Comparison of ENCODE assay signal across 1 cellular context in the genomic region with DNA sequence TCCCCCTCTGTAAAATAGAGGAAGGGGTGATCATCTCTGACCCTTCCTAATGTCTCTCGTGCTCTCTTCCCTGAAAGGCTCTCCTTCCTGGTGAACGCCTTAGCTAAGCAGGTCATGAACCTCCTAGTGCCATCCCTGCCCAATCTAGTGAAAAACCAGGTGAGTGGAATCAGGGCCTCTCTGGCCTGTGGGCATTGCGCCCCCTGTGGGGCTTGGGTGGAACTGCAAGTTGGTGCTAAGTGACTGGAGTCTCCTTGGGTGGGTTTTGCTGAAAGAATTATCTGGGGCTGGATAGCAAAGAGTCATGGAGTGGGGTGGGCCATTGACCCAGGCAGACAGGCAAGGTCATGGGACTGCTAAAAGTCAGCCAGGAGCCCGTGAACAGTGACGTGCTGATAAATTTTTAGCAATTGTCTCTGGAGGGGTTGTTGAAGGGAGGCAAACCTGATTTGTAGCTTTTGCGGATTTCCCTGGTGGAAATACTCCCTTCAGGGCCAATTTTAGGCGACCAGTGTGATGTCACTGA.
TF ChIP-seq lines count a peak whose summit lies in the region.

No MANE protein-coding gene starts in this region.

TF ChIP-seq in GM12878, 131 proteins besides CTCF, POLR2A, EP300 and RAD21 (continued from another document):
- TF ChIP-seq, protein P1, sequence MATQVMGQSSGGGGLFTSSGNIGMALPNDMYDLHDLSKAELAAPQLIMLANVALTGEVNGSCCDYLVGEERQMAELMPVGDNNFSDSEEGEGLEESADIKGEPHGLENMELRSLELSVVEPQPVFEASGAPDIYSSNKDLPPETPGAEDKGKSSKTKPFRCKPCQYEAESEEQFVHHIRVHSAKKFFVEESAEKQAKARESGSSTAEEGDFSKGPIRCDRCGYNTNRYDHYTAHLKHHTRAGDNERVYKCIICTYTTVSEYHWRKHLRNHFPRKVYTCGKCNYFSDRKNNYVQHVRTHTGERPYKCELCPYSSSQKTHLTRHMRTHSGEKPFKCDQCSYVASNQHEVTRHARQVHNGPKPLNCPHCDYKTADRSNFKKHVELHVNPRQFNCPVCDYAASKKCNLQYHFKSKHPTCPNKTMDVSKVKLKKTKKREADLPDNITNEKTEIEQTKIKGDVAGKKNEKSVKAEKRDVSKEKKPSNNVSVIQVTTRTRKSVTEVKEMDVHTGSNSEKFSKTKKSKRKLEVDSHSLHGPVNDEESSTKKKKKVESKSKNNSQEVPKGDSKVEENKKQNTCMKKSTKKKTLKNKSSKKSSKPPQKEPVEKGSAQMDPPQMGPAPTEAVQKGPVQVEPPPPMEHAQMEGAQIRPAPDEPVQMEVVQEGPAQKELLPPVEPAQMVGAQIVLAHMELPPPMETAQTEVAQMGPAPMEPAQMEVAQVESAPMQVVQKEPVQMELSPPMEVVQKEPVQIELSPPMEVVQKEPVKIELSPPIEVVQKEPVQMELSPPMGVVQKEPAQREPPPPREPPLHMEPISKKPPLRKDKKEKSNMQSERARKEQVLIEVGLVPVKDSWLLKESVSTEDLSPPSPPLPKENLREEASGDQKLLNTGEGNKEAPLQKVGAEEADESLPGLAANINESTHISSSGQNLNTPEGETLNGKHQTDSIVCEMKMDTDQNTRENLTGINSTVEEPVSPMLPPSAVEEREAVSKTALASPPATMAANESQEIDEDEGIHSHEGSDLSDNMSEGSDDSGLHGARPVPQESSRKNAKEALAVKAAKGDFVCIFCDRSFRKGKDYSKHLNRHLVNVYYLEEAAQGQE (IDR thresholded peaks at IDR 0.05; ENCODE audit: low read depth, low read length), result no peak
- TF ChIP-seq, protein P2, sequence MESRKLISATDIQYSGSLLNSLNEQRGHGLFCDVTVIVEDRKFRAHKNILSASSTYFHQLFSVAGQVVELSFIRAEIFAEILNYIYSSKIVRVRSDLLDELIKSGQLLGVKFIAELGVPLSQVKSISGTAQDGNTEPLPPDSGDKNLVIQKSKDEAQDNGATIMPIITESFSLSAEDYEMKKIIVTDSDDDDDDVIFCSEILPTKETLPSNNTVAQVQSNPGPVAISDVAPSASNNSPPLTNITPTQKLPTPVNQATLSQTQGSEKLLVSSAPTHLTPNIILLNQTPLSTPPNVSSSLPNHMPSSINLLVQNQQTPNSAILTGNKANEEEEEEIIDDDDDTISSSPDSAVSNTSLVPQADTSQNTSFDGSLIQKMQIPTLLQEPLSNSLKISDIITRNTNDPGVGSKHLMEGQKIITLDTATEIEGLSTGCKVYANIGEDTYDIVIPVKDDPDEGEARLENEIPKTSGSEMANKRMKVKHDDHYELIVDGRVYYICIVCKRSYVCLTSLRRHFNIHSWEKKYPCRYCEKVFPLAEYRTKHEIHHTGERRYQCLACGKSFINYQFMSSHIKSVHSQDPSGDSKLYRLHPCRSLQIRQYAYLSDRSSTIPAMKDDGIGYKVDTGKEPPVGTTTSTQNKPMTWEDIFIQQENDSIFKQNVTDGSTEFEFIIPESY (IDR thresholded peaks at IDR 0.05), result no peak
- TF ChIP-seq HCFC1 (IDR thresholded peaks at IDR 0.05; ENCODE audit: low read length), result no peak
- no peak for TF ChIP-seq MTA2 (IDR thresholded peaks at IDR 0.05; ENCODE audit: low read depth)
- peak; percentile 51 for TF ChIP-seq SMC3 (IDR thresholded peaks at IDR 0.05; ENCODE audit: borderline replicate concordance, low read length)
- no peak for TF ChIP-seq IRF4 (IDR thresholded peaks at IDR 0.05; ENCODE audit: low read depth, low read length)
- no peak for TF ChIP-seq IKZF2 (IDR thresholded peaks at IDR 0.05)
- no peak for TF ChIP-seq FOS (IDR thresholded peaks at IDR 0.05; ENCODE audit: borderline replicate concordance, extremely low read depth, insufficient read length)
- no peak for TF ChIP-seq ZSCAN29 (IDR thresholded peaks at IDR 0.05)
- no peak for TF ChIP-seq SIN3A (IDR thresholded peaks at IDR 0.05; ENCODE audit: low read depth, low read length)
- no peak for TF ChIP-seq SMAD1 (IDR thresholded peaks at IDR 0.05; ENCODE audit: low read depth, partially characterized antibody)
